20 cellular contexts compared by ENCODE assay signal in genomic region chr3:134090031-134090430, GRCh38.
"Had no signal": no experiment of that assay in that cellular context is flagged by ENCODE, and none has a peak within 500 bp of the region (broad histone marks: within the 10 kb centered on the region; RNA-seq: fewer than 3 reads in every experiment).

No MANE protein-coding gene starts in this region.

- DNase-seq: activated CD4-positive, alpha-beta memory T cell treated with anti-CD3 and anti-CD28 coated beads for 36 hours; activated CD4-positive, CD25-positive, alpha-beta regulatory T cell treated with anti-CD3 and anti-CD28 coated beads, Interleukin-2, amount 50 U/mL, for 72 hours; activated CD8-positive, alpha-beta memory T cell treated with anti-CD3 and anti-CD28 coated beads, Interleukin-2, amount 50 U/mL, for 4 hours; activated gamma-delta T cell treated with Interleukin-2 at 50 U/mL for 16 hours; activated naive CD4-positive, alpha-beta T cell treated with anti-CD3 and anti-CD28 coated beads, Interleukin-2, amount 50 U/mL, for 16 hours; activated T-cell treated with anti-CD3 and anti-CD28 coated beads, Interleukin-2, amount 50 U/mL, for 1 hour; body of pancreas; cortex of kidney; gastrocnemius medialis; glutamatergic neuron; islet precursor cell; left ventricle myocardium superior; posterior cingulate gyrus; right cardiac atrium; stimulated activated naive CD4-positive, alpha-beta T cell treated with Interleukin-2 at 50 U/mL for 16 hours; T-helper 2 cell had no signal

- ATAC-seq: activated T-helper 17 cell treated with anti-CD3 and anti-CD28 coated beads, Interleukin-2, amount 50 U/mL, for 72 hours; body of pancreas; esophagus mucosa; gastrocnemius medialis; left ventricle myocardium superior; right cardiac atrium had no signal

- H3K4me1 ChIP-seq: body of pancreas, gastrocnemius medialis, spleen, tibial nerve had no signal

- H3K36me3 ChIP-seq: gastrocnemius medialis, spleen, tibial nerve had no signal

- H3K27ac ChIP-seq: body of pancreas, gastrocnemius medialis, spleen, tibial nerve had no signal

- H3K27me3 ChIP-seq: body of pancreas, gastrocnemius medialis, spleen, tibial nerve had no signal

- H3K9me3 ChIP-seq: body of pancreas, gastrocnemius medialis had no signal

- H3K4me3 ChIP-seq: body of pancreas, gastrocnemius medialis, spleen, tibial nerve had no signal
